8 cellular contexts compared by ENCODE assay signal in the genomic region with DNA sequence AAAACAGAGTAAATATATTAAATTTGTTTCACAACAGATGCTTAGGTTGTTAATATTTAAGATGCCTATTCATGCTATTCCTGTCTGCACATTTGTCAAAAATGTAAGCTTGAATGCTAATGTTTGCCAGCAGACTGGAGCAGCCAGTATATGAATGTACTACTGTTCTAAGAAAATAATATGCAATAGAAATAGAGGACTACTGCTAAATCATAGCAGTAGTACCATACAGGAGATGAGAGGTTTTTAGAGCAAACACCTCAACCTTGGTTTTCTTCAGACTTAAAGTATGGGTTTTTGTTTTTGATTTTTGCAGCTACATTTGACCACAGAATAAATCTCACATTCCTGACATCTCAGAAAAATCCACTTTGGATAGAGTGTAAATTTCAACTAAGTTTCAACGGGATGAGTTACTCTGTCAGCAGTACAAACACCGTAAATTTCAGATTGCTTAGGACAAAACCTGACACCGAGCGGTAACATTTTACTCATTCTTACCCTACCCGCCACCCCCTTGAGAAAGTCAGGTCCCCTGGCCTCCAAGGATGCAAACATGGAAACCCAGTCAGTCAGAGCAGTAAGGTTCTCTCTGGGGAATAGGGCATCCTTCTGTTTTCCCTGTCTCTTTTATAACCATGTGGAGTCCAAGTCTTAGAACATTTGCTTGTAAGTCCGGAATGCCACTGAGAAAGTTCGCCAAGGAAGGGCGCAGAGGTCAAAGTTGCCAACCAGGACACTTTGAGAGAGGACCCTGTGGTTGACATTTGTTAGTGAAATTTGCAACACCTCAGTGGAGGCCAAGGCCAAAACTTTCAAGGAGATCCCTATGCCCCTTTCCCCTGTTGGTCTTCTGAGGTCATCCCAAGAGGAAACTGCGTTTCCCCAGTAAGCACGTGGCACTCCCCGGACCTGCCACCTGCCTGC. TPM values are rescaled to one million over a fixed set of nuclear protein-coding genes. Genes with fewer than 3 reads are reported as not detected.
DNase-seq lines count a peak whose midpoint lies in the region; FAIRE-seq and TF ChIP-seq lines count a peak whose summit lies in the region.
"Had no signal": no experiment of that assay in that cellular context is flagged by ENCODE, and none has a peak within 500 bp of the region (broad histone marks: within the 10 kb centered on the region; RNA-seq: fewer than 3 reads in every experiment).

No MANE protein-coding gene starts in this region.

- peaks cover 48% of the 10 kb centered on the region for H3K4me1 Mint-ChIP-seq in T-helper 2 cell treated with Interferon-gamma antibody and Interleukin-4, amounts not matched to agents 5 μg/mL and 100 μg/mL, for 36 hours (ENCODE audit: low read depth)

- FAIRE-seq in frontal cortex (lab: Jason Lieb, UNC) = no peak

- H3K36me3 ChIP-seq in iPS-18a (ENCODE audit: control insufficient read depth, low read depth, low read length) = no peaks in the 10 kb centered on the region

- H3K4me3 ChIP-seq in iPS-18a (ENCODE audit: low read length) = peak overlapping the region; percentile 91

- no peak overlapping the region for H3K27ac ChIP-seq in iPS-18a (ENCODE audit: low read length)

- no peaks in the 10 kb centered on the region for H3K27me3 Mint-ChIP-seq in T-helper 2 cell treated with Interferon-gamma antibody and Interleukin-4, amounts not matched to agents 5 μg/mL and 100 μg/mL, for 36 hours (ENCODE audit: low read depth)

- H3K4me1 ChIP-seq in iPS-18a (ENCODE audit: control insufficient read depth, low read depth, low read length) = peaks cover 22% of the 10 kb centered on the region

- DNase-seq in HEK293T (ENCODE audit: extremely low spot score) (no peak), frontal cortex (ENCODE audit: low spot score in 2 of 2) (no peak), DMS79 (lab: John Stamatoyannopoulos, UW) (no peak), RKO (ENCODE audit: low spot score) (no peak)
- DNase-seq in T-helper 2 cell treated with Interferon-gamma antibody and Interleukin-4, amounts not matched to agents 5 μg/mL and 100 μg/mL, for 36 hours (ENCODE audit: low spot score) = peak; percentile 38
- DNase-seq in stimulated activated CD8-positive, alpha-beta memory T cell treated with anti-CD3 and anti-CD28 coated beads, Interleukin-4, amount 100 ng/mL, for 24 hours (ENCODE audit: low read depth) = peak; percentile 9
- DNase-seq: NCI-H2081 treated with DMSO at 0.1 percent for 48 hours had no signal

- CTCF ChIA-PET in HEK293T (lab: Yijun Ruan, JAX) = interaction anchor here (0.5 kb wide), 1 partner anchor 206 kb away, joined by 3 read pairs; no protein-coding TSS in a partner anchor

- H3K9ac ChIP-seq in iPS-18a (ENCODE audit: low read length) = peak overlapping the region; percentile 52

- no peaks in the 10 kb centered on the region for H3K9me3 Mint-ChIP-seq in T-helper 2 cell treated with Interferon-gamma antibody and Interleukin-4, amounts not matched to agents 5 μg/mL and 100 μg/mL, for 36 hours

- H3K36me3 Mint-ChIP-seq in T-helper 2 cell treated with Interferon-gamma antibody and Interleukin-4, amounts not matched to agents 5 μg/mL and 100 μg/mL, for 36 hours (ENCODE audit: low read depth) = peaks cover 63% of the 10 kb centered on the region

- POLR2A ChIA-PET in HEK293T (lab: Yijun Ruan, JAX) = no interaction called here

- H3K27me3 ChIP-seq in iPS-18a (ENCODE audit: control insufficient read depth, insufficient read depth, low read length) = peaks cover 37% of the 10 kb centered on the region

- H3K4me3 Mint-ChIP-seq in T-helper 2 cell treated with Interferon-gamma antibody and Interleukin-4, amounts not matched to agents 5 μg/mL and 100 μg/mL, for 36 hours = peak overlapping the region; percentile 97

- peak overlapping the region; percentile 97 for H3K27ac Mint-ChIP-seq in T-helper 2 cell treated with Interferon-gamma antibody and Interleukin-4, amounts not matched to agents 5 μg/mL and 100 μg/mL, for 36 hours

- H3K9me3 ChIP-seq in iPS-18a (ENCODE audit: control insufficient read depth, low read depth, low read length) = no peaks in the 10 kb centered on the region

TF ChIP-seq in HEK293T, 16 proteins besides CTCF, POLR2A, EP300 and RAD21:
- TF ChIP-seq, protein P1, sequence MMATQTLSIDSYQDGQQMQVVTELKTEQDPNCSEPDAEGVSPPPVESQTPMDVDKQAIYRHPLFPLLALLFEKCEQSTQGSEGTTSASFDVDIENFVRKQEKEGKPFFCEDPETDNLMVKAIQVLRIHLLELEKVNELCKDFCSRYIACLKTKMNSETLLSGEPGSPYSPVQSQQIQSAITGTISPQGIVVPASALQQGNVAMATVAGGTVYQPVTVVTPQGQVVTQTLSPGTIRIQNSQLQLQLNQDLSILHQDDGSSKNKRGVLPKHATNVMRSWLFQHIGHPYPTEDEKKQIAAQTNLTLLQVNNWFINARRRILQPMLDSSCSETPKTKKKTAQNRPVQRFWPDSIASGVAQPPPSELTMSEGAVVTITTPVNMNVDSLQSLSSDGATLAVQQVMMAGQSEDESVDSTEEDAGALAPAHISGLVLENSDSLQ (IDR thresholded peaks at IDR 0.05) = peak; percentile 38; the same call in 1 of the 2 replicates
- TF ChIP-seq SP1 (IDR thresholded peaks at IDR 0.05) = no peak

RNA-seq across cellular contexts. Expression of gene SATB1, which starts 17.9 kb away (rescaled TPM):
- total RNA-seq in frontal cortex = 67.7 TPM

Comparison
In these comparisons a context has a peak if more than half of its experiments do, and no peak if none do; other contexts are left out.
1. DNase-seq: peak in T-helper 2 cell treated with Interferon-gamma antibody and Interleukin-4, amounts not matched to agents 5 μg/mL and 100 μg/mL, for 36 hours (single experiment) and stimulated activated CD8-positive, alpha-beta memory T cell treated with anti-CD3 and anti-CD28 coated beads, Interleukin-4, amount 100 ng/mL, for 24 hours (single experiment); none in HEK293T (single experiment), frontal cortex (0 of 2), DMS79 (single experiment) and RKO (single experiment).